11 cellular contexts compared by ENCODE assay signal in genomic region chr4:124610214-124610613, GRCh38.
"Had no signal": no experiment of that assay in that cellular context is flagged by ENCODE, and none has a peak within 500 bp of the region (broad histone marks: within the 10 kb centered on the region; RNA-seq: fewer than 3 reads in every experiment).

No MANE protein-coding gene starts in this region.

- DNase-seq: activated CD8-positive, alpha-beta memory T cell treated with anti-CD3 and anti-CD28 coated beads, Interleukin-2, amount 50 U/mL, for 4 hours; activated CD8-positive, alpha-beta T cell treated with anti-CD3 and anti-CD28 coated beads for 36 hours; activated T-cell treated with anti-CD3 and anti-CD28 coated beads, Interleukin-2, amount 50 U/mL, for 72 hours; aorta; heart left ventricle; islet precursor cell; left lung; T1000; tibial artery had no signal

- ATAC-seq: activated CD8-positive, alpha-beta T cell treated with anti-CD3 and anti-CD28 coated beads for 36 hours; activated T-cell treated with anti-CD3 and anti-CD28 coated beads, Interleukin-2, amount 50 U/mL, for 72 hours; heart left ventricle; left lung had no signal

- H3K27me3 ChIP-seq: heart left ventricle, left lung, tibial artery had no signal

- H3K9ac ChIP-seq: parathyroid adenoma had no signal

- H3K27ac Mint-ChIP-seq: activated CD8-positive, alpha-beta T cell treated with anti-CD3 and anti-CD28 coated beads for 36 hours; activated T-cell treated with anti-CD3 and anti-CD28 coated beads, Interleukin-2, amount 50 U/mL, for 72 hours had no signal

- H3K79me2 ChIP-seq: parathyroid adenoma had no signal

- H2AFZ ChIP-seq: parathyroid adenoma had no signal

- H3K27ac ChIP-seq: heart left ventricle, left lung, parathyroid adenoma, tibial artery had no signal

- H3K4me3 Mint-ChIP-seq: activated CD8-positive, alpha-beta T cell treated with anti-CD3 and anti-CD28 coated beads for 36 hours; activated T-cell treated with anti-CD3 and anti-CD28 coated beads, Interleukin-2, amount 50 U/mL, for 72 hours had no signal

- H3K36me3 ChIP-seq: heart left ventricle, left lung, tibial artery had no signal

- H3K4me1 ChIP-seq: heart left ventricle, left lung, parathyroid adenoma, tibial artery had no signal

- H3K9me3 ChIP-seq: heart left ventricle, left lung, tibial artery had no signal

- H3K4me3 ChIP-seq: heart left ventricle, left lung, skin epidermis, tibial artery had no signal

- H3K9me3 Mint-ChIP-seq: activated CD8-positive, alpha-beta T cell treated with anti-CD3 and anti-CD28 coated beads for 36 hours had no signal

- H3K27me3 Mint-ChIP-seq: activated CD8-positive, alpha-beta T cell treated with anti-CD3 and anti-CD28 coated beads for 36 hours had no signal
